18 cellular contexts compared by ENCODE assay signal in the genomic region with DNA sequence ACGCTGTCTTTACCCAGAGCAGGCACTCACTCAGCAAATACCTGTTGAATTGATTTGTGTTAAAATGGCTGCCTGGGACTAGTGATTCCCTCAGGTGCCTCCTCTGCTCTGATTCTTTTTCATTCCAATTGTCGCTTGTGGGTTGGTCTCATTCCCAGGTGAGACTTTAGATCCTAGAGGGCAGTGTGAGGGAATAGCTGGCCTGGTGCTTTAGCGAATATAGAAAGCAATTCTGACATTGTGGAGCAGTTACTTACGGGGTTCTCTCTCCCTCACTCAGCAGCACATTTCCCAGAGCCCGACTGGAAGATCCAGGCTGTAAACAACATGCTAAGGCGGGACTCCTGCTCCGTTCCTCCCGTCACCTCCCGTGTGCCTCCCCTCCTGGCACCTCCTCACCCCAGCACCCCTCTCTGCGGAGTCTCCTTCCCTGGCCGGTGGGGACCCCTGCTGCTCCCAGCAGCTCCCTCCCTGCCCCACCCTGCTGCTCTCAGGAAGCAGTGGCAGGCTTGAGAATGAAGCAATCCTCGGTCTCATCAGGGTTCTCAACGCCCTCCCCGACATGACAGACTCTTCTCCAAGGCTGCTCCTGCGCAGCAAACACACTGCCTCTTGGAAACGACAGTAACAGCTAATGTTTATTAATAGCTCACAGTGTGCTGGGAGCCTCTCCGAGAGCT. TPM values are rescaled to one million over a fixed set of nuclear protein-coding genes. Genes with fewer than 3 reads are reported as not detected.
DNase-seq lines count a peak whose midpoint lies in the region; ATAC-seq and TF ChIP-seq lines count a peak whose summit lies in the region.
"Had no signal": no experiment of that assay in that cellular context is flagged by ENCODE, and none has a peak within 500 bp of the region (broad histone marks: within the 10 kb centered on the region; RNA-seq: fewer than 3 reads in every experiment).

No MANE protein-coding gene starts in this region.

- H3K18ac ChIP-seq in mesendoderm (ENCODE audit: low read length) = no peak overlapping the region

- no peak overlapping the region for H3K23ac ChIP-seq in mesendoderm (ENCODE audit: low read length)

- H3K4ac ChIP-seq in mesendoderm (ENCODE audit: low read depth, low read length) = no peak overlapping the region

- H4K5ac ChIP-seq in mesendoderm (ENCODE audit: low read length) = no peak overlapping the region

- H2AK5ac ChIP-seq in mesendoderm (ENCODE audit: low read length) = no peak overlapping the region

- H3K9me3 Mint-ChIP-seq in activated CD8-positive, alpha-beta T cell treated with anti-CD3 and anti-CD28 coated beads, Interleukin-2, amount 10 ng/mL, durations not matched to agents 7 days and 5 days (ENCODE audit: insufficient read depth) = no peaks in the 10 kb centered on the region
- H3K9me3 Mint-ChIP-seq: activated CD8-positive, alpha-beta T cell treated with anti-CD3 and anti-CD28 coated beads for 36 hours had no signal

- H2BK5ac ChIP-seq in mesendoderm (ENCODE audit: low read length) = no peak overlapping the region

- H3K79me2 ChIP-seq in mesendoderm (ENCODE audit: control insufficient read depth, insufficient read depth, low read length) = no peaks in the 10 kb centered on the region

- H3K36me3 Mint-ChIP-seq in activated CD8-positive, alpha-beta T cell treated with anti-CD3 and anti-CD28 coated beads, Interleukin-2, amount 10 ng/mL, durations not matched to agents 7 days and 5 days (ENCODE audit: low read depth) = no peaks in the 10 kb centered on the region

- H3K4me1 ChIP-seq in HUES48 (ENCODE audit: control insufficient read depth, insufficient read depth, low read length) (peaks cover 19% of the 10 kb centered on the region), mesendoderm (ENCODE audit: control insufficient read depth, low read depth, low read length) (no peaks in the 10 kb centered on the region)
- H3K4me1 ChIP-seq: adrenal gland, lower lobe of right lung had no signal

- peaks cover 4% of the 10 kb centered on the region for H3K27me3 Mint-ChIP-seq in activated CD8-positive, alpha-beta T cell treated with anti-CD3 and anti-CD28 coated beads, Interleukin-2, amount 10 ng/mL, durations not matched to agents 7 days and 5 days (ENCODE audit: low read depth)

- H3K4me1 Mint-ChIP-seq in activated CD8-positive, alpha-beta T cell treated with anti-CD3 and anti-CD28 coated beads, Interleukin-2, amount 10 ng/mL, durations not matched to agents 7 days and 5 days (ENCODE audit: low read depth) = no peaks in the 10 kb centered on the region

- H3K4me3 ChIP-seq in HUES48 (ENCODE audit: low read depth, low read length) (peak overlapping the region; percentile 42), choroid plexus epithelial cell (ENCODE audit: low read depth, low read length) (no peak overlapping the region), mesendoderm (ENCODE audit: low read length) (no peak overlapping the region)
- H3K4me3 ChIP-seq: adrenal gland, GM23248, K562, lower lobe of right lung, PC-9, right atrium auricular region had no signal

- no peak for ATAC-seq in GM18870 (IDR thresholded peaks at IDR 0.05; ENCODE audit: unreplicated experiment)
- no peak for ATAC-seq in activated CD8-positive, alpha-beta T cell treated with anti-CD3 and anti-CD28 coated beads, Interleukin-2, amount 10 ng/mL, durations not matched to agents 7 days and 5 days

- H3K4me3 Mint-ChIP-seq in activated CD8-positive, alpha-beta T cell treated with anti-CD3 and anti-CD28 coated beads, Interleukin-2, amount 10 ng/mL, durations not matched to agents 7 days and 5 days = no peak overlapping the region
- H3K4me3 Mint-ChIP-seq: activated CD8-positive, alpha-beta T cell treated with anti-CD3 and anti-CD28 coated beads for 36 hours had no signal

- H3K27ac Mint-ChIP-seq in activated CD8-positive, alpha-beta T cell treated with anti-CD3 and anti-CD28 coated beads, Interleukin-2, amount 10 ng/mL, durations not matched to agents 7 days and 5 days = no peak overlapping the region
- H3K27ac Mint-ChIP-seq: activated CD8-positive, alpha-beta T cell treated with anti-CD3 and anti-CD28 coated beads for 36 hours had no signal

- no peaks in the 10 kb centered on the region for H3K79me1 ChIP-seq in mesendoderm (ENCODE audit: low read length)

- H3K9ac ChIP-seq in HUES48 (ENCODE audit: low read depth, low read length) (no peak overlapping the region), mesendoderm (ENCODE audit: low read length) (peak overlapping the region; percentile 25)
- H3K9ac ChIP-seq: GM23248 had no signal

- peak; percentile 45 for DNase-seq in Ammon's horn (ENCODE audit: low spot score)
- peak; percentile 1 for DNase-seq in choroid plexus epithelial cell (ENCODE audit: low read depth)
- DNase-seq in mesendoderm = peak; percentile 40
- DNase-seq in activated gamma-delta T cell (lab: John Stamatoyannopoulos, UW) = no peak
- no peak for DNase-seq in NCI-H146 (lab: John Stamatoyannopoulos, UW)
- no peak for DNase-seq in activated CD8-positive, alpha-beta T cell treated with anti-CD3 and anti-CD28 coated beads, Interleukin-2, amount 10 ng/mL, durations not matched to agents 7 days and 5 days
- DNase-seq: DMS79 treated with DMSO at 0.1 percent for 48 hours had no signal

- H3K56ac ChIP-seq in mesendoderm (ENCODE audit: low read length) = peak overlapping the region; percentile 61

- H4K8ac ChIP-seq in mesendoderm (ENCODE audit: low read depth, low read length) = no peak overlapping the region

- POLR2A ChIA-PET in activated CD8-positive, alpha-beta T cell treated with anti-CD3 and anti-CD28 coated beads, Interleukin-2, amount 10 ng/mL, durations not matched to agents 7 days and 5 days (lab: Charles Lee) = no interaction called here

- H2BK15ac ChIP-seq in mesendoderm (replicated peaks; ENCODE audit: low read depth) = no peak overlapping the region

- H3K27ac ChIP-seq in HUES48 (ENCODE audit: low read depth, low read length) = no peak overlapping the region
- no peak overlapping the region for H3K27ac ChIP-seq in mesendoderm (ENCODE audit: low read depth, low read length)
- H3K27ac ChIP-seq: GM23248, lower lobe of right lung, PC-9, right atrium auricular region had no signal

- H2BK120ac ChIP-seq in mesendoderm (ENCODE audit: low read depth, low read length) = no peak overlapping the region

- no CpG with 5 or more reads among the region's 17 CpGs for WGBS in mesendoderm (ENCODE audit: extremely low coverage, insufficient coverage, low lambda C conversion rate)

- peak overlapping the region; percentile 14 for H3K4me2 ChIP-seq in mesendoderm (ENCODE audit: low read length)
- H3K4me2 ChIP-seq: PC-9 had no signal

- no peak for TF ChIP-seq CTCF in choroid plexus epithelial cell (conservative IDR thresholded peaks at IDR 0.05; ENCODE audit: low read depth, low read length)

- CTCF ChIA-PET in activated CD8-positive, alpha-beta T cell treated with anti-CD3 and anti-CD28 coated beads, Interleukin-2, amount 10 ng/mL, durations not matched to agents 7 days and 5 days (lab: Charles Lee) = no interaction called here

- H3K36me3 ChIP-seq in HUES48 (ENCODE audit: control insufficient read depth, insufficient read depth, low read length) = no peaks in the 10 kb centered on the region
- H3K36me3 ChIP-seq in mesendoderm (ENCODE audit: control insufficient read depth, insufficient read depth, low read length) = no peaks in the 10 kb centered on the region
- H3K36me3 ChIP-seq: adrenal gland, lower lobe of right lung, right atrium auricular region had no signal

- H3K9me3 ChIP-seq in HUES48 (ENCODE audit: control insufficient read depth, insufficient read depth, low read length) = no peaks in the 10 kb centered on the region
- H3K9me3 ChIP-seq: adrenal gland, lower lobe of right lung, right atrium auricular region had no signal

- H3K27me3 ChIP-seq in HUES48 (ENCODE audit: control insufficient read depth, insufficient read depth, low read length) (peaks cover 25% of the 10 kb centered on the region), mesendoderm (ENCODE audit: insufficient read depth, low read length, poor library complexity) (no peaks in the 10 kb centered on the region)

RNA-seq across cellular contexts. Expression of a gene that starts 26.9 kb away (rescaled TPM):
- polyA plus RNA-seq in mesendoderm (2013, experiment 1 of 2) = 1.9 TPM
- 2.3 TPM for polyA plus RNA-seq in mesendoderm (2013, experiment 2 of 2)
- total RNA-seq in activated CD8-positive, alpha-beta T cell treated with anti-CD3 and anti-CD28 coated beads, Interleukin-2, amount 10 ng/mL, durations not matched to agents 7 days and 5 days = not detected
- total RNA-seq: A673; activated CD8-positive, alpha-beta T cell treated with anti-CD3 and anti-CD28 coated beads for 36 hours; GM23248 had no signal
- polyA plus RNA-seq: BJ had no signal

Comparison
In these comparisons a context has a peak if more than half of its experiments do, and no peak if none do; other contexts are left out.
1. DNase-seq: peak in Ammon's horn (single experiment), choroid plexus epithelial cell (single experiment) and mesendoderm (single experiment); none in activated gamma-delta T cell (single experiment), NCI-H146 (single experiment) and activated CD8-positive, alpha-beta T cell treated with anti-CD3 and anti-CD28 coated beads, Interleukin-2, amount 10 ng/mL, durations not matched to agents 7 days and 5 days (single experiment).